9 cellular contexts compared by ENCODE assay signal in the genomic region with DNA sequence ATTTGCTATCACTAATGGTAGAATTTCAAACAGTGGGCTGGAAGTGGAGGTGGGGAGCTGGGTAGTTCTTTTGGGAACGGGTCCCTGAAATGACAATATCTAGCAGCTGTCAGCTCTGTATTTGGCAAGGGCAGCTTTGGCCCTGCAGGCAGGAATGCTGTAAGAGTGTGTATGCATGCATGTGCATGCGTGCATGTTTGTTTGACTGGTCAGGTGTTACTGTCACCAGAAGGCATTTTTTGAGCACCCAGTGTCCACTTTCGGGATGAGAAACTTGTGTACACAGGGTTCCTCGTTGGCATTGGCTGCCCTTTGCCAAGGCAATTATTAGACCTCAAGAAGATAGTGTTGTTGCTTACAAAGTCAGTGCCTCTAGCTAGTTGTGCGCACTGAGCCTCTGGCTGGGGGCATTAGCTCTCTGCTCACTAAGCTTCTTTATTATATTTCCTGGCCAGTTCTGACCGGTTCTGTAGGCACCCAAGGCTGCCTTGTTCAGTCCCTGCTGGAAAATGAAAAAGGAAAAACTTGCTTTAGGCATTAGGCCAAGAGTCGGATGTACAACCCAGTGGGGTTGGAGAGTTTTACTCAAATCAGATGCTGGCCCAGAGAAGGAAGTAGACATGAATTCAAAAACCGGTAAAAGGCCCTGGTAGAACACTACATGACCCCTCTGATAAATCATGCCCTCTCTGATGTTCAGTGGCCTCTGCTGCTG. TPM values are rescaled to one million over a fixed set of nuclear protein-coding genes. Genes with fewer than 3 reads are reported as not detected.
DNase-seq lines count a peak whose midpoint lies in the region; ATAC-seq and TF ChIP-seq lines count a peak whose summit lies in the region.
"Had no signal": no experiment of that assay in that cellular context is flagged by ENCODE, and none has a peak within 500 bp of the region (broad histone marks: within the 10 kb centered on the region; RNA-seq: fewer than 3 reads in every experiment).

No MANE protein-coding gene starts in this region.

- peaks cover 92% of the 10 kb centered on the region for H3K4me1 Mint-ChIP-seq in stimulated activated naive CD8-positive, alpha-beta T cell treated with anti-CD3 and anti-CD28 coated beads, Interleukin-15, Interleukin-2, amounts not matched to agents 100 ng/mL and 50 ng/mL, for 24 hours (ENCODE audit: low read depth)

- no peak for TF ChIP-seq POLR2A in esophagus squamous epithelium (IDR thresholded peaks at IDR 0.05)

- peak overlapping the region; percentile 56 to 67 for H3K27ac ChIP-seq in lung (ENCODE audit: low read depth in 1 of 2, low read length in 1 of 2)
- peak overlapping the region in 1 of 4 donors; percentile 6 for H3K27ac ChIP-seq in esophagus squamous epithelium

- no peak for DNase-seq in stimulated activated naive CD8-positive, alpha-beta T cell treated with anti-CD3 and anti-CD28 coated beads, Interleukin-15, Interleukin-2, amounts not matched to agents 100 U/mL and 50 U/mL, for 24 hours
- DNase-seq in astrocyte of the hippocampus (ENCODE audit: low read depth, low spot score), result peak; percentile 15
- DNase-seq in lung (ENCODE audit: low spot score), result no peak
- DNase-seq in esophagus squamous epithelium (lab: John Stamatoyannopoulos, UW), result no peak
- DNase-seq in effector CD8-positive, alpha-beta T cell (lab: John Stamatoyannopoulos, UW), result no peak
- DNase-seq: KG1 had no signal

- no peak for TF ChIP-seq CTCF in lung (IDR thresholded peaks at IDR 0.05; ENCODE audit: control extremely low read depth, extremely low read depth)
- no peak for TF ChIP-seq CTCF in esophagus squamous epithelium (IDR thresholded peaks at IDR 0.05)

- H3K36me3 Mint-ChIP-seq in stimulated activated naive CD8-positive, alpha-beta T cell treated with anti-CD3 and anti-CD28 coated beads, Interleukin-15, Interleukin-2, amounts not matched to agents 100 ng/mL and 50 ng/mL, for 24 hours (ENCODE audit: low read depth), result peaks cover 44% of the 10 kb centered on the region

- H3K27me3 ChIP-seq in lung (ENCODE audit: control insufficient read depth, insufficient read depth), result no peaks in the 10 kb centered on the region
- H3K27me3 ChIP-seq in esophagus squamous epithelium, result peaks cover 0 to 27% (median 0%) of the 10 kb centered on the region in 4 donors

- H3K9me3 ChIP-seq in lung (ENCODE audit: control insufficient read depth in 2 of 2, insufficient read depth in 1 of 2, low read length in 1 of 2) (no peaks in the 10 kb centered on the region), esophagus squamous epithelium (no peaks in the 10 kb centered on the region)

- no peak overlapping the region for H3K4me3 ChIP-seq in lung
- H3K4me3 ChIP-seq in esophagus squamous epithelium, result no peak overlapping the region

- no peak for ATAC-seq in stimulated activated naive CD8-positive, alpha-beta T cell treated with anti-CD3 and anti-CD28 coated beads, Interleukin-15, Interleukin-2, amounts not matched to agents 100 U/mL and 50 U/mL, for 24 hours
- no peak for ATAC-seq in lung (ENCODE audit: insufficient read depth, low FRiP score)
- ATAC-seq in HG03280 (IDR thresholded peaks at IDR 0.05; ENCODE audit: unreplicated experiment), result no peak
- no peak for ATAC-seq in GM18519 (IDR thresholded peaks at IDR 0.05; ENCODE audit: low FRiP score, unreplicated experiment)

- 60 to 69% methylated on average over 8 of the region's 8 CpGs for WGBS in lung, 2 donors
- WGBS in esophagus squamous epithelium, 2 donors, result 55% methylated on average over 5 to 8 of the region's 8 CpGs

- intact Hi-C loops in esophagus squamous epithelium (cut with DNase I), result no loop called here

- H3K9me3 Mint-ChIP-seq in stimulated activated naive CD8-positive, alpha-beta T cell treated with anti-CD3 and anti-CD28 coated beads, Interleukin-15, Interleukin-2, amounts not matched to agents 100 ng/mL and 50 ng/mL, for 24 hours, result no peaks in the 10 kb centered on the region

- H3K4me1 ChIP-seq in lung (ENCODE audit: control insufficient read depth in 2 of 2, insufficient read depth in 2 of 2, low read length in 2 of 2), result peaks cover 8 to 14% of the 10 kb centered on the region in 2 donors
- H3K4me1 ChIP-seq in esophagus squamous epithelium, result peaks cover 7 to 33% (median 9%) of the 10 kb centered on the region in 3 donors

- H3K27ac Mint-ChIP-seq in stimulated activated naive CD8-positive, alpha-beta T cell treated with anti-CD3 and anti-CD28 coated beads, Interleukin-15, Interleukin-2, amounts not matched to agents 100 ng/mL and 50 ng/mL, for 24 hours, result peak overlapping the region; percentile 95

- no peaks in the 10 kb centered on the region for H3K36me3 ChIP-seq in lung (ENCODE audit: control insufficient read depth in 2 of 2, insufficient read depth in 2 of 2, low read length in 2 of 2)
- no peaks in the 10 kb centered on the region for H3K36me3 ChIP-seq in esophagus squamous epithelium

- H3K27me3 Mint-ChIP-seq in stimulated activated naive CD8-positive, alpha-beta T cell treated with anti-CD3 and anti-CD28 coated beads, Interleukin-15, Interleukin-2, amounts not matched to agents 100 ng/mL and 50 ng/mL, for 24 hours, result no peaks in the 10 kb centered on the region

- H3K4me3 Mint-ChIP-seq in stimulated activated naive CD8-positive, alpha-beta T cell treated with anti-CD3 and anti-CD28 coated beads, Interleukin-15, Interleukin-2, amounts not matched to agents 100 ng/mL and 50 ng/mL, for 24 hours, result peak overlapping the region; percentile 82

RNA-seq across cellular contexts. Expression of a gene that starts 2.0 kb away (rescaled TPM):
- total RNA-seq in lung, result 10 to 100 TPM; 35.1 to 46.3 TPM
- polyA plus RNA-seq in lung, result 10 to 100 TPM; 24.9 to 38.9 TPM
- 10 to 100 TPM in 1 of 4 donors, 1 to 10 TPM in 3; 4.2 to 10.3 (median 8.1) TPM for total RNA-seq in esophagus squamous epithelium
